Comparison of ENCODE assay signal across 8 cellular contexts in genomic region chr11:34052608-34053160, GRCh38. TPM values are rescaled to one million over a fixed set of nuclear protein-coding genes. Genes with fewer than 3 reads are reported as not detected.
A peak's percentile ranks its signal among the peaks of the same experiment; 100 is the strongest.
DNase-seq lines count a peak whose midpoint lies in the region; ATAC-seq, FAIRE-seq and TF ChIP-seq lines count a peak whose summit lies in the region.

No MANE protein-coding gene starts in this region.

- peak overlapping the region; percentile 97 for H3K4me3 Mint-ChIP-seq in progenitor cell of endocrine pancreas (ENCODE audit: low read depth)

- H3K27me3 Mint-ChIP-seq in progenitor cell of endocrine pancreas = no peaks in the 10 kb centered on the region

- no peaks in the 10 kb centered on the region for H3K9me3 Mint-ChIP-seq in progenitor cell of endocrine pancreas (ENCODE audit: low read depth)

- peaks cover 31% of the 10 kb centered on the region for H3K4me1 Mint-ChIP-seq in progenitor cell of endocrine pancreas (ENCODE audit: low read depth)

- DNase-seq in GM12892 (ENCODE audit: insufficient read length) = peak; percentile 25
- peak; percentile 20 for DNase-seq in HuH-7.5 (ENCODE audit: low spot score)
- peak; percentile 63 to 64 for DNase-seq in activated T-cell treated with anti-CD3 and anti-CD28 coated beads, Interleukin-2, amount 50 U/mL, for 48 hours
- DNase-seq in germinal center (ENCODE audit: low spot score) = peak; percentile 18
- DNase-seq in progenitor cell of endocrine pancreas (ENCODE audit: low spot score, unreplicated experiment) = no peak
- DNase-seq in SIG-M5 treated with dmso at 0.1 percent for 504 hours (lab: John Stamatoyannopoulos, UW; ENCODE audit: unreplicated experiment) = no peak
- no peak for DNase-seq in NCI-H1930 (lab: John Stamatoyannopoulos, UW)

- ATAC-seq in GM19324 (IDR thresholded peaks at IDR 0.05; ENCODE audit: low FRiP score, unreplicated experiment) = no peak

- no peak for FAIRE-seq in GM12892 (lab: Jason Lieb, UNC)

- peak overlapping the region; percentile 98 for H3K27ac Mint-ChIP-seq in progenitor cell of endocrine pancreas

- TF ChIP-seq CTCF in progenitor cell of endocrine pancreas (IDR thresholded peaks at IDR 0.05; ENCODE audit: unreplicated experiment) = no peak

- H3K36me3 Mint-ChIP-seq in progenitor cell of endocrine pancreas (ENCODE audit: insufficient read depth) = peaks cover 13% of the 10 kb centered on the region

- no peak for TF ChIP-seq POLR2A in GM12892 (IDR thresholded peaks at IDR 0.05; ENCODE audit: low read depth, low read length)

RNA-seq across cellular contexts. Expression of gene CAPRIN1, which starts 1.2 kb away (rescaled TPM):
- 139 TPM for polyA plus RNA-seq in GM12892 (2012; ENCODE audit: missing spikeins)
- total RNA-seq in progenitor cell of endocrine pancreas = 317 and 325 TPM in 2 replicates

RNA-seq across cellular contexts. Expression of gene NAT10, which starts 52.7 kb away (rescaled TPM):
- 49.8 TPM for polyA plus RNA-seq in GM12892 (2012; ENCODE audit: missing spikeins)
- total RNA-seq in progenitor cell of endocrine pancreas = 59.2 and 64.5 TPM in 2 replicates

Comparison
In these comparisons a context has a peak if more than half of its experiments do, and no peak if none do; other contexts are left out.
1. DNase-seq: peak in GM12892 (single experiment), HuH-7.5 (single experiment), activated T-cell treated with anti-CD3 and anti-CD28 coated beads, Interleukin-2, amount 50 U/mL, for 48 hours (2 of 2) and germinal center (single experiment); none in progenitor cell of endocrine pancreas (single experiment), SIG-M5 treated with dmso at 0.1 percent for 504 hours (single experiment) and NCI-H1930 (0 of 2).